ENCODE assay signal across 8 cellular contexts in the genomic region with DNA sequence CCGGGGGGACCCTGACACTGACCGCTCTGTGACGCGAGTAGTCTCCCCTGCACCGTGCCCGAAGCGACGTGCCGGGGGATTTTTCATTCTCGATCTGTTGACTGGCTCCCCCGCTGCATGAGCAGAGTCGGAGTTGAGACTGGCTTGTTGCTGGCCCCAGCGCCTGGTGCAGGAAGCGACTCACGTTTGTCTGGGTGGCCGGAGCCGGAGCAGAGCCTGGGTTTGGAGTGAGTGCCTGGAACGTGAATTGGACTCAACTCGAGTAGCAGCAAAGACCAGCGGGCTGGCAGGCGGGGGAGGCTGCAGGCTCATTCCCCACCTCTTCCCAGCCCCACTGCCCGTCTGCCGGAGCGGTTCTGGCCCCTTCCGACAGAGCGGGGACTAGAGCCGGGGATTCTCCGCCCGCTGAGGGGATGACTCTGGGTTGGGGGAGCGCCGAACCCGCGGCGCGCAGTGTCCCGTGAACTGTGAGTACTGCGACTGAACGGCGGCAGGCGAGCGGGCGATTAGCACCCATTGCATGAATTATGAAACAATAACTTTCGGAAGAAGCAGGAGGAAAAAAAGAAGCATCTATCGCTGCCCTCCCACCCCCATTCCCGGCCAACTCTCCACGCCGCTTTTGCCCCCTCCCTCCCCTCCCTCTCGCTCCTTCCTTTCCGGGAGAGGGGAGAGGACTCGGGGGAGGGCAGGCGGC. TPM values are rescaled to one million over a fixed set of nuclear protein-coding genes. Genes with fewer than 3 reads are reported as not detected.
DNase-seq lines count a peak whose midpoint lies in the region; ATAC-seq, FAIRE-seq and TF ChIP-seq lines count a peak whose summit lies in the region.

No MANE protein-coding gene starts in this region.

- H3K27ac Mint-ChIP-seq in dendritic cell treated with granulocyte-macrophage colony-stimulating factor and Interleukin-4, amounts not matched to agents 40 ng/mL and 50 ng/mL, for 4 days = no peak overlapping the region

- H3K9me3 ChIP-seq in HepG2 (ENCODE audit: low read length) = no peaks in the 10 kb centered on the region
- no peaks in the 10 kb centered on the region for H3K9me3 ChIP-seq in suprapubic skin

- POLR2A ChIA-PET in HepG2 (lab: Yijun Ruan, JAX) = no interaction called here

- in situ Hi-C loops in HepG2 (cut with HindIII; ENCODE audit: extremely low pct_ligation_motif_present, low pct_unique_long_range_greater_than_20kb) = no loop called here

- 53% methylated on average over 29 of the region's 51 CpGs for WGBS in HepG2 (ENCODE audit: low lambda C conversion rate)
- WGBS in suprapubic skin = under 1% methylated on average over 25 of the region's 51 CpGs

- no peak overlapping the region for H2AFZ ChIP-seq in HepG2 (ENCODE audit: low read length)

- H3K4me3 ChIP-seq in HepG2 (replicated peaks in 1 of 3; ENCODE audit: insufficient read depth in 1 of 3, low read depth in 2 of 3, low read length in 3 of 3) (no peak overlapping the region), suprapubic skin (peak overlapping the region; percentile 74)

- H3K79me2 ChIP-seq in HepG2 (ENCODE audit: insufficient read depth, low read length) = no peaks in the 10 kb centered on the region

- H3K27ac ChIP-seq in HepG2 (ENCODE audit: extremely low read length, insufficient read depth, low read length) (no peak overlapping the region), suprapubic skin (peak overlapping the region; percentile 65)

- FAIRE-seq in HepG2 (lab: Jason Lieb, UNC) = no peak

- TF ChIP-seq EP300 in HepG2 (IDR thresholded peaks at IDR 0.05; ENCODE audit: low read depth in 2 of 2, low read length in 2 of 2) (no peak), HepG2 (CRISPR knock-in tag; IDR thresholded peaks at IDR 0.05; ENCODE audit: borderline replicate concordance) (no peak), suprapubic skin (IDR thresholded peaks at IDR 0.05) (no peak)

- TF ChIP-seq CTCF in HepG2 (CRISPR knock-in tag; IDR thresholded peaks at IDR 0.05) (no peak), suprapubic skin (IDR thresholded peaks at IDR 0.05) (no peak)

- H3K4me1 ChIP-seq in HepG2 (ENCODE audit: insufficient read depth, low read length) = peaks cover 9% of the 10 kb centered on the region; the same call in 1 of the 2 replicates
- peaks cover 61% of the 10 kb centered on the region for H3K4me1 ChIP-seq in suprapubic skin

- H3K4me3 Mint-ChIP-seq in dendritic cell treated with granulocyte-macrophage colony-stimulating factor and Interleukin-4, amounts not matched to agents 40 ng/mL and 50 ng/mL, for 4 days = peak overlapping the region; percentile 46

- no peak overlapping the region for H3K4me2 ChIP-seq in HepG2 (ENCODE audit: low read depth, low read length)

- H3K9me3 Mint-ChIP-seq in dendritic cell treated with granulocyte-macrophage colony-stimulating factor and Interleukin-4, amounts not matched to agents 40 ng/mL and 50 ng/mL, for 4 days = no peaks in the 10 kb centered on the region

- H3K27me3 Mint-ChIP-seq in dendritic cell treated with granulocyte-macrophage colony-stimulating factor and Interleukin-4, amounts not matched to agents 40 ng/mL and 50 ng/mL, for 4 days = peaks cover 82% of the 10 kb centered on the region

- no peaks in the 10 kb centered on the region for H3K36me3 Mint-ChIP-seq in dendritic cell treated with granulocyte-macrophage colony-stimulating factor and Interleukin-4, amounts not matched to agents 40 ng/mL and 50 ng/mL, for 4 days (ENCODE audit: low read depth)

- BruUV-seq in HepG2 (replicated peaks; lab: Mats Ljungman, UMichigan) = no TSS peak

- DNase-seq in Daoy (ENCODE audit: low read depth) = peak; percentile 3
- peak; percentile 16 for DNase-seq in NCI-H526 treated with DMSO at 0.1 percent for 48 hours (lab: John Stamatoyannopoulos, UW)
- no peak for DNase-seq in HepG2 (ENCODE audit: low spot score)
- peak in 1 of 2 donors; percentile 81 for DNase-seq in suprapubic skin (ENCODE audit: low spot score in 2 of 2)
- no peak for DNase-seq in SIG-M5 (lab: John Stamatoyannopoulos, UW)
- DNase-seq in mucosa of gallbladder (ENCODE audit: low spot score) = no peak

- no peaks in the 10 kb centered on the region for H4K20me1 ChIP-seq in HepG2 (ENCODE audit: insufficient read depth, low read length)

- H3K9ac ChIP-seq in HepG2 (ENCODE audit: insufficient read depth, low read depth, low read length) = no peak overlapping the region

- TF ChIP-seq POLR2A in HepG2 (IDR thresholded peaks at IDR 0.05; ENCODE audit: insufficient read depth in 1 of 2, low read depth in 2 of 2, low read length in 2 of 2) (no peak), suprapubic skin (IDR thresholded peaks at IDR 0.05) (no peak)

- peaks cover 4 to 34% of the 10 kb centered on the region in 2 experiments; a peak in 4 of 5 replicates for H3K27me3 ChIP-seq in HepG2 (ENCODE audit: control insufficient read depth in 1 of 2, insufficient read depth in 2 of 2, low read length in 2 of 2)
- H3K27me3 ChIP-seq in suprapubic skin = peaks cover 44% of the 10 kb centered on the region

- TF ChIP-seq RAD21 in HepG2 (CRISPR knock-in tag; IDR thresholded peaks at IDR 0.05) = no peak

- H3K36me3 ChIP-seq in HepG2 (replicated peaks in 1 of 2; ENCODE audit: control insufficient read depth in 1 of 2, insufficient read depth in 2 of 2, low read length in 2 of 2) (no peaks in the 10 kb centered on the region), suprapubic skin (no peaks in the 10 kb centered on the region)

- peaks cover 31% of the 10 kb centered on the region for H3K4me1 Mint-ChIP-seq in dendritic cell treated with granulocyte-macrophage colony-stimulating factor and Interleukin-4, amounts not matched to agents 40 ng/mL and 50 ng/mL, for 4 days (ENCODE audit: low read depth)

- CTCF ChIA-PET in HepG2 (lab: Yijun Ruan, JAX; ENCODE audit: low intra/inter-chr PET ratio, low total read pairs) = no interaction called here

- intact Hi-C loops in dendritic cell treated with granulocyte-macrophage colony-stimulating factor and Interleukin-4, amounts not matched to agents 40 ng/mL and 50 ng/mL, for 4 days (cut with micrococcal nuclease) = no loop called here
- intact Hi-C loops in HepG2 (cut with micrococcal nuclease; ENCODE audit: unreplicated experiment) = no loop called here

- ATAC-seq in HepG2 = peak; percentile 12; the same call in 2 of the 3 replicates
- ATAC-seq in GM21515 (IDR thresholded peaks at IDR 0.05; ENCODE audit: unreplicated experiment) = no peak

RNA-seq across cellular contexts. Expression of gene PCDH7, which starts 0.6 kb away (rescaled TPM):
- 0.40 and 0.45 TPM in 2 replicates for total RNA-seq in Daoy (2014; rRNA removed; shearing (Covaris generic))
- total RNA-seq in HepG2 (2016; rRNA removed; fragmentation: Illumina TruSeq; extraction: Trizol) (not detected in 2 replicates), suprapubic skin (10 to 100 TPM; 38.1 to 70.0 (median 44.0) TPM), mucosa of gallbladder (42.8 TPM)
- not detected in 2 replicates for total RNA-seq in HepG2 (2016; cell fraction: cytosol; rRNA removed; fragmentation: Illumina TruSeq; extraction: Trizol; ENCODE audit: low read depth)
- not detected in 2 replicates for total RNA-seq in HepG2 (2016; cell fraction: insoluble cytoplasmic fraction; rRNA removed; fragmentation: Illumina TruSeq; extraction: Trizol)
- not detected in 2 replicates for total RNA-seq in HepG2 (2016; cell fraction: membrane; rRNA removed; fragmentation: Illumina TruSeq; extraction: Trizol)
- total RNA-seq in HepG2 (2016; cell fraction: nucleus; rRNA removed; fragmentation: Illumina TruSeq; extraction: Trizol) = not detected in 2 replicates
- not detected in 2 replicates for polyA plus RNA-seq in HepG2 (2011; rRNA removed)
- polyA plus RNA-seq in HepG2 (2011; cell fraction: cytosol; rRNA removed) = not detected in 2 replicates
- 0.03 TPM in 1 of 2 replicates, not detected in the other for polyA plus RNA-seq in HepG2 (2011; cell fraction: nucleus; rRNA removed)
- polyA plus RNA-seq in HepG2 (2012) = not detected in 2 replicates
- polyA plus RNA-seq in HepG2 (2016; cell fraction: cytosol; fragmentation: Illumina TruSeq; extraction: Trizol; ENCODE audit: low read depth) = not detected in 2 replicates
- polyA plus RNA-seq in HepG2 (2016; cell fraction: insoluble cytoplasmic fraction; fragmentation: Illumina TruSeq; extraction: Trizol; ENCODE audit: low read depth) = not detected in 2 replicates
- not detected in 2 replicates for polyA plus RNA-seq in HepG2 (2016; cell fraction: membrane; fragmentation: Illumina TruSeq; extraction: Trizol; ENCODE audit: low read depth)
- polyA plus RNA-seq in HepG2 (2016; cell fraction: nucleus; fragmentation: Illumina TruSeq; extraction: Trizol; ENCODE audit: insufficient read depth, low read depth) = not detected in 2 replicates
- 38.9 TPM in 1 of 2 replicates, not detected in the other for polyA minus RNA-seq in HepG2 (2011; rRNA and poly(A)+ RNA removed; ENCODE audit: low replicate concordance)
- polyA minus RNA-seq in HepG2 (2011; cell fraction: cytosol; rRNA and poly(A)+ RNA removed) = not detected in 2 replicates
- polyA minus RNA-seq in HepG2 (2011; cell fraction: nucleus; rRNA and poly(A)+ RNA removed) = 0.12 and 0.13 TPM in 2 replicates

Comparison
In these comparisons a context has a peak if more than half of its experiments do, and no peak if none do; other contexts are left out.
1. DNase-seq: peak in Daoy (single experiment) and NCI-H526 treated with DMSO at 0.1 percent for 48 hours (single experiment); none in HepG2 (single experiment), SIG-M5 (single experiment) and mucosa of gallbladder (single experiment).
2. RNA of gene PCDH7, which starts 0.6 kb away (total RNA-seq): 38.1 to 70.0 TPM in suprapubic skin and 42.8 TPM in mucosa of gallbladder (single experiment); 0.40 to 0.45 TPM in Daoy and not detected in HepG2; every median in the first group is over 10 times any median in the second.